In the genomic region with DNA sequence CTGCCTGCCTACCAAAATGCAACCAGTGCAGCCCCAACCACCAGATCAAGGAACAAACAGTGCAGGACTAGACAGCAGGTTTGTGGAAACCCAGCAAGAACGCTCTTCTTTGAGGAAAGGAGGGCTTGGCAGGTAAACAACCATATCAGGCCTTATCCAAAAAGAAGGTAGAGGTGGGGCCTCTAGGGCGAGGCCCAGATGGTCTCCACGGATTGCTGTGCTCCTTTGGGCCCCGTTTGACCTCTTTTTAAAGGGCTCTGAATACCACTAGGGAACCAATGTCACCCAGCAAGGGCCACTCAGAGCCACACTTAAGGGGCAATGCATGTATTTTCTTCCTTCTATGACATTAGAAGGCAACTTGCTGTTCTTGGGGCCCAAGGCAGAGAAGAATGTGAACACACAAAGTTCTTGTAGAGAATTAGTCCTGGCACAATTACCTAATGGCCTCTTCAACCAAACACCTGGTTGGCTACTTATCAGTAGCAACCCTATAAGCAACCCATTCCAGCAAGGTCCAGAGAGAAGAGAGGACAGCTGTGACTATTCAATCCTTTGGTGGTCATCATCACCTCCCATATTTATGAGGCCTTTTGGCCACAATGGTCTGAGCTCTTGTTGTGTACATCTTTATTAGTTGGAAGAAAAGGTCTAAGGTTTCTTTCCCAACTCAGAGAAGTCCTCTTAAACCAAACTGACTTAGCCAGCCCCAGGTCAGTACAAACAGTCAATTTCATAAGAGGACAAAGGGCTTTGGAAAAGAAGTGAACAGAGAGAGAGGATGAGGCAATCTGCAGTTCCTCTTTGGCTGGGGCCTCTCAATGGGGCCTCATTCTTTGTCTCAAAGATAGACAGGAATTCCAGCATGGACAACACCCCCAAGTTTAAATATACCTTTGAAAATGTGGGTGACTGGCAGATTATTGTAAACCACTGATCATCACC, we compare ENCODE assay signal across 1 cellular context.
TF ChIP-seq lines count a peak whose summit lies in the region.

No MANE protein-coding gene starts in this region.

TF ChIP-seq in HepG2, 621 proteins besides CTCF, POLR2A, EP300 and RAD21 (continued from another document and continues in another):
- TF ChIP-seq, protein P1, sequence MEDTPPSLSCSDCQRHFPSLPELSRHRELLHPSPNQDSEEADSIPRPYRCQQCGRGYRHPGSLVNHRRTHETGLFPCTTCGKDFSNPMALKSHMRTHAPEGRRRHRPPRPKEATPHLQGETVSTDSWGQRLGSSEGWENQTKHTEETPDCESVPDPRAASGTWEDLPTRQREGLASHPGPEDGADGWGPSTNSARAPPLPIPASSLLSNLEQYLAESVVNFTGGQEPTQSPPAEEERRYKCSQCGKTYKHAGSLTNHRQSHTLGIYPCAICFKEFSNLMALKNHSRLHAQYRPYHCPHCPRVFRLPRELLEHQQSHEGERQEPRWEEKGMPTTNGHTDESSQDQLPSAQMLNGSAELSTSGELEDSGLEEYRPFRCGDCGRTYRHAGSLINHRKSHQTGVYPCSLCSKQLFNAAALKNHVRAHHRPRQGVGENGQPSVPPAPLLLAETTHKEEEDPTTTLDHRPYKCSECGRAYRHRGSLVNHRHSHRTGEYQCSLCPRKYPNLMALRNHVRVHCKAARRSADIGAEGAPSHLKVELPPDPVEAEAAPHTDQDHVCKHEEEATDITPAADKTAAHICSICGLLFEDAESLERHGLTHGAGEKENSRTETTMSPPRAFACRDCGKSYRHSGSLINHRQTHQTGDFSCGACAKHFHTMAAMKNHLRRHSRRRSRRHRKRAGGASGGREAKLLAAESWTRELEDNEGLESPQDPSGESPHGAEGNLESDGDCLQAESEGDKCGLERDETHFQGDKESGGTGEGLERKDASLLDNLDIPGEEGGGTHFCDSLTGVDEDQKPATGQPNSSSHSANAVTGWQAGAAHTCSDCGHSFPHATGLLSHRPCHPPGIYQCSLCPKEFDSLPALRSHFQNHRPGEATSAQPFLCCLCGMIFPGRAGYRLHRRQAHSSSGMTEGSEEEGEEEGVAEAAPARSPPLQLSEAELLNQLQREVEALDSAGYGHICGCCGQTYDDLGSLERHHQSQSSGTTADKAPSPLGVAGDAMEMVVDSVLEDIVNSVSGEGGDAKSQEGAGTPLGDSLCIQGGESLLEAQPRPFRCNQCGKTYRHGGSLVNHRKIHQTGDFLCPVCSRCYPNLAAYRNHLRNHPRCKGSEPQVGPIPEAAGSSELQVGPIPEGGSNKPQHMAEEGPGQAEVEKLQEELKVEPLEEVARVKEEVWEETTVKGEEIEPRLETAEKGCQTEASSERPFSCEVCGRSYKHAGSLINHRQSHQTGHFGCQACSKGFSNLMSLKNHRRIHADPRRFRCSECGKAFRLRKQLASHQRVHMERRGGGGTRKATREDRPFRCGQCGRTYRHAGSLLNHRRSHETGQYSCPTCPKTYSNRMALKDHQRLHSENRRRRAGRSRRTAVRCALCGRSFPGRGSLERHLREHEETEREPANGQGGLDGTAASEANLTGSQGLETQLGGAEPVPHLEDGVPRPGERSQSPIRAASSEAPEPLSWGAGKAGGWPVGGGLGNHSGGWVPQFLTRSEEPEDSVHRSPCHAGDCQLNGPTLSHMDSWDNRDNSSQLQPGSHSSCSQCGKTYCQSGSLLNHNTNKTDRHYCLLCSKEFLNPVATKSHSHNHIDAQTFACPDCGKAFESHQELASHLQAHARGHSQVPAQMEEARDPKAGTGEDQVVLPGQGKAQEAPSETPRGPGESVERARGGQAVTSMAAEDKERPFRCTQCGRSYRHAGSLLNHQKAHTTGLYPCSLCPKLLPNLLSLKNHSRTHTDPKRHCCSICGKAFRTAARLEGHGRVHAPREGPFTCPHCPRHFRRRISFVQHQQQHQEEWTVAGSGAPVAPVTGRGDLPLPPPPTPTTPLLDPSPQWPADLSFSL (CRISPR knock-in tag; IDR thresholded peaks at IDR 0.05), result peak; percentile 67; the same call in 1 of the 2 replicates
- TF ChIP-seq, protein P2, sequence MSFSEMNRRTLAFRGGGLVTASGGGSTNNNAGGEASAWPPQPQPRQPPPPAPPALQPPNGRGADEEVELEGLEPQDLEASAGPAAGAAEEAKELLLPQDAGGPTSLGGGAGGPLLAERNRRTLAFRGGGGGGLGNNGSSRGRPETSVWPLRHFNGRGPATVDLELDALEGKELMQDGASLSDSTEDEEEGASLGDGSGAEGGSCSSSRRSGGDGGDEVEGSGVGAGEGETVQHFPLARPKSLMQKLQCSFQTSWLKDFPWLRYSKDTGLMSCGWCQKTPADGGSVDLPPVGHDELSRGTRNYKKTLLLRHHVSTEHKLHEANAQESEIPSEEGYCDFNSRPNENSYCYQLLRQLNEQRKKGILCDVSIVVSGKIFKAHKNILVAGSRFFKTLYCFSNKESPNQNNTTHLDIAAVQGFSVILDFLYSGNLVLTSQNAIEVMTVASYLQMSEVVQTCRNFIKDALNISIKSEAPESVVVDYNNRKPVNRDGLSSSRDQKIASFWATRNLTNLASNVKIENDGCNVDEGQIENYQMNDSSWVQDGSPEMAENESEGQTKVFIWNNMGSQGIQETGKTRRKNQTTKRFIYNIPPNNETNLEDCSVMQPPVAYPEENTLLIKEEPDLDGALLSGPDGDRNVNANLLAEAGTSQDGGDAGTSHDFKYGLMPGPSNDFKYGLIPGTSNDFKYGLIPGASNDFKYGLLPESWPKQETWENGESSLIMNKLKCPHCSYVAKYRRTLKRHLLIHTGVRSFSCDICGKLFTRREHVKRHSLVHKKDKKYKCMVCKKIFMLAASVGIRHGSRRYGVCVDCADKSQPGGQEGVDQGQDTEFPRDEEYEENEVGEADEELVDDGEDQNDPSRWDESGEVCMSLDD (CRISPR knock-in tag; IDR thresholded peaks at IDR 0.05; ENCODE audit: borderline replicate concordance), result peak; percentile 93; the same call in 1 of the 2 replicates
- peak; percentile 58; the same call in 1 of the 2 replicates for TF ChIP-seq ZNF709 (CRISPR knock-in tag; IDR thresholded peaks at IDR 0.05)
- peak; percentile 39; the same call in 1 of the 2 replicates for TF ChIP-seq REPIN1 (CRISPR knock-in tag; IDR thresholded peaks at IDR 0.05; ENCODE audit: borderline replicate concordance, low read depth)
- peak; percentile 39 for TF ChIP-seq TBL1XR1 (IDR thresholded peaks at IDR 0.05; ENCODE audit: borderline replicate concordance, low read length, partially characterized antibody)
- TF ChIP-seq HOXA9 (CRISPR knock-in tag; IDR thresholded peaks at IDR 0.05; ENCODE audit: borderline replicate concordance), result no peak
- TF ChIP-seq, protein P3, sequence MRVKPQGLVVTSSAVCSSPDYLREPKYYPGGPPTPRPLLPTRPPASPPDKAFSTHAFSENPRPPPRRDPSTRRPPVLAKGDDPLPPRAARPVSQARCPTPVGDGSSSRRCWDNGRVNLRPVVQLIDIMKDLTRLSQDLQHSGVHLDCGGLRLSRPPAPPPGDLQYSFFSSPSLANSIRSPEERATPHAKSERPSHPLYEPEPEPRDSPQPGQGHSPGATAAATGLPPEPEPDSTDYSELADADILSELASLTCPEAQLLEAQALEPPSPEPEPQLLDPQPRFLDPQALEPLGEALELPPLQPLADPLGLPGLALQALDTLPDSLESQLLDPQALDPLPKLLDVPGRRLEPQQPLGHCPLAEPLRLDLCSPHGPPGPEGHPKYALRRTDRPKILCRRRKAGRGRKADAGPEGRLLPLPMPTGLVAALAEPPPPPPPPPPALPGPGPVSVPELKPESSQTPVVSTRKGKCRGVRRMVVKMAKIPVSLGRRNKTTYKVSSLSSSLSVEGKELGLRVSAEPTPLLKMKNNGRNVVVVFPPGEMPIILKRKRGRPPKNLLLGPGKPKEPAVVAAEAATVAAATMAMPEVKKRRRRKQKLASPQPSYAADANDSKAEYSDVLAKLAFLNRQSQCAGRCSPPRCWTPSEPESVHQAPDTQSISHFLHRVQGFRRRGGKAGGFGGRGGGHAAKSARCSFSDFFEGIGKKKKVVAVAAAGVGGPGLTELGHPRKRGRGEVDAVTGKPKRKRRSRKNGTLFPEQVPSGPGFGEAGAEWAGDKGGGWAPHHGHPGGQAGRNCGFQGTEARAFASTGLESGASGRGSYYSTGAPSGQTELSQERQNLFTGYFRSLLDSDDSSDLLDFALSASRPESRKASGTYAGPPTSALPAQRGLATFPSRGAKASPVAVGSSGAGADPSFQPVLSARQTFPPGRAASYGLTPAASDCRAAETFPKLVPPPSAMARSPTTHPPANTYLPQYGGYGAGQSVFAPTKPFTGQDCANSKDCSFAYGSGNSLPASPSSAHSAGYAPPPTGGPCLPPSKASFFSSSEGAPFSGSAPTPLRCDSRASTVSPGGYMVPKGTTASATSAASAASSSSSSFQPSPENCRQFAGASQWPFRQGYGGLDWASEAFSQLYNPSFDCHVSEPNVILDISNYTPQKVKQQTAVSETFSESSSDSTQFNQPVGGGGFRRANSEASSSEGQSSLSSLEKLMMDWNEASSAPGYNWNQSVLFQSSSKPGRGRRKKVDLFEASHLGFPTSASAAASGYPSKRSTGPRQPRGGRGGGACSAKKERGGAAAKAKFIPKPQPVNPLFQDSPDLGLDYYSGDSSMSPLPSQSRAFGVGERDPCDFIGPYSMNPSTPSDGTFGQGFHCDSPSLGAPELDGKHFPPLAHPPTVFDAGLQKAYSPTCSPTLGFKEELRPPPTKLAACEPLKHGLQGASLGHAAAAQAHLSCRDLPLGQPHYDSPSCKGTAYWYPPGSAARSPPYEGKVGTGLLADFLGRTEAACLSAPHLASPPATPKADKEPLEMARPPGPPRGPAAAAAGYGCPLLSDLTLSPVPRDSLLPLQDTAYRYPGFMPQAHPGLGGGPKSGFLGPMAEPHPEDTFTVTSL (CRISPR knock-in tag; IDR thresholded peaks at IDR 0.05; ENCODE audit: borderline replicate concordance), result peak; percentile 93
- peak; percentile 66; the same call in 1 of the 2 replicates for TF ChIP-seq TARDBP (CRISPR knock-in tag; IDR thresholded peaks at IDR 0.05)
- peak; percentile 50; the same call in 1 of the 2 replicates for TF ChIP-seq ZFP90 (CRISPR knock-in tag; IDR thresholded peaks at IDR 0.05; ENCODE audit: borderline replicate concordance)
- TF ChIP-seq PPARG (CRISPR knock-in tag; conservative IDR thresholded peaks at IDR 0.05), result peak; percentile 71; the same call in 1 of the 2 replicates
- TF ChIP-seq CBX1 (IDR thresholded peaks at IDR 0.05; ENCODE audit: low read depth), result peak; percentile 37
- TF ChIP-seq, protein P4, sequence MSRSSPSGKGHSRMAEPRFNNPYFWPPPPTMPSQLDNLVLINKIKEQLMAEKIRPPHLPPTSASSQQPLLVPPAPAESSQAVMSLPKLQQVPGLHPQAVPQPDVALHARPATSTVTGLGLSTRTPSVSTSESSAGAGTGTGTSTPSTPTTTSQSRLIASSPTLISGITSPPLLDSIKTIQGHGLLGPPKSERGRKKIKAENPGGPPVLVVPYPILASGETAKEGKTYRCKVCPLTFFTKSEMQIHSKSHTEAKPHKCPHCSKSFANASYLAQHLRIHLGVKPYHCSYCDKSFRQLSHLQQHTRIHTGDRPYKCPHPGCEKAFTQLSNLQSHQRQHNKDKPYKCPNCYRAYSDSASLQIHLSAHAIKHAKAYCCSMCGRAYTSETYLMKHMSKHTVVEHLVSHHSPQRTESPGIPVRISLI (CRISPR knock-in tag; IDR thresholded peaks at IDR 0.05; ENCODE audit: borderline replicate concordance), result peak; percentile 75; the same call in 1 of the 2 replicates
- TF ChIP-seq, protein P5, sequence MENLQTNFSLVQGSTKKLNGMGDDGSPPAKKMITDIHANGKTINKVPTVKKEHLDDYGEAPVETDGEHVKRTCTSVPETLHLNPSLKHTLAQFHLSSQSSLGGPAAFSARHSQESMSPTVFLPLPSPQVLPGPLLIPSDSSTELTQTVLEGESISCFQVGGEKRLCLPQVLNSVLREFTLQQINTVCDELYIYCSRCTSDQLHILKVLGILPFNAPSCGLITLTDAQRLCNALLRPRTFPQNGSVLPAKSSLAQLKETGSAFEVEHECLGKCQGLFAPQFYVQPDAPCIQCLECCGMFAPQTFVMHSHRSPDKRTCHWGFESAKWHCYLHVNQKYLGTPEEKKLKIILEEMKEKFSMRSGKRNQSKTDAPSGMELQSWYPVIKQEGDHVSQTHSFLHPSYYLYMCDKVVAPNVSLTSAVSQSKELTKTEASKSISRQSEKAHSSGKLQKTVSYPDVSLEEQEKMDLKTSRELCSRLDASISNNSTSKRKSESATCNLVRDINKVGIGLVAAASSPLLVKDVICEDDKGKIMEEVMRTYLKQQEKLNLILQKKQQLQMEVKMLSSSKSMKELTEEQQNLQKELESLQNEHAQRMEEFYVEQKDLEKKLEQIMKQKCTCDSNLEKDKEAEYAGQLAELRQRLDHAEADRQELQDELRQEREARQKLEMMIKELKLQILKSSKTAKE (CRISPR knock-in tag; IDR thresholded peaks at IDR 0.05; ENCODE audit: borderline replicate concordance), result no peak
- TF ChIP-seq, protein P6, sequence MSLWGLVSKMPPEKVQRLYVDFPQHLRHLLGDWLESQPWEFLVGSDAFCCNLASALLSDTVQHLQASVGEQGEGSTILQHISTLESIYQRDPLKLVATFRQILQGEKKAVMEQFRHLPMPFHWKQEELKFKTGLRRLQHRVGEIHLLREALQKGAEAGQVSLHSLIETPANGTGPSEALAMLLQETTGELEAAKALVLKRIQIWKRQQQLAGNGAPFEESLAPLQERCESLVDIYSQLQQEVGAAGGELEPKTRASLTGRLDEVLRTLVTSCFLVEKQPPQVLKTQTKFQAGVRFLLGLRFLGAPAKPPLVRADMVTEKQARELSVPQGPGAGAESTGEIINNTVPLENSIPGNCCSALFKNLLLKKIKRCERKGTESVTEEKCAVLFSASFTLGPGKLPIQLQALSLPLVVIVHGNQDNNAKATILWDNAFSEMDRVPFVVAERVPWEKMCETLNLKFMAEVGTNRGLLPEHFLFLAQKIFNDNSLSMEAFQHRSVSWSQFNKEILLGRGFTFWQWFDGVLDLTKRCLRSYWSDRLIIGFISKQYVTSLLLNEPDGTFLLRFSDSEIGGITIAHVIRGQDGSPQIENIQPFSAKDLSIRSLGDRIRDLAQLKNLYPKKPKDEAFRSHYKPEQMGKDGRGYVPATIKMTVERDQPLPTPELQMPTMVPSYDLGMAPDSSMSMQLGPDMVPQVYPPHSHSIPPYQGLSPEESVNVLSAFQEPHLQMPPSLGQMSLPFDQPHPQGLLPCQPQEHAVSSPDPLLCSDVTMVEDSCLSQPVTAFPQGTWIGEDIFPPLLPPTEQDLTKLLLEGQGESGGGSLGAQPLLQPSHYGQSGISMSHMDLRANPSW (CRISPR knock-in tag; IDR thresholded peaks at IDR 0.05; ENCODE audit: borderline replicate concordance), result 0 out of 2 replicates have a peak, but pooled peaks have one; percentile 15
- TF ChIP-seq HOXD1 (CRISPR knock-in tag; IDR thresholded peaks at IDR 0.05), result 0 out of 2 replicates have a peak, but pooled peaks have one; percentile 52
- peak; percentile 93 for TF ChIP-seq HNF4A (CRISPR knock-in tag; IDR thresholded peaks at IDR 0.05)
- peak; percentile 65 for TF ChIP-seq NFIC (IDR thresholded peaks at IDR 0.05; ENCODE audit: low read length)
- TF ChIP-seq ZEB1 (IDR thresholded peaks at IDR 0.05; ENCODE audit: insufficient replicate concordance, low read depth), result peak; percentile 67
- 0 out of 2 replicates have a peak, but pooled peaks have one; percentile 26 for TF ChIP-seq HOXA5 (CRISPR knock-in tag; IDR thresholded peaks at IDR 0.05)
- 0 out of 2 replicates have a peak, but pooled peaks have one; percentile 29 for TF ChIP-seq MEIS2 (CRISPR knock-in tag; IDR thresholded peaks at IDR 0.05)
- TF ChIP-seq, protein P7, sequence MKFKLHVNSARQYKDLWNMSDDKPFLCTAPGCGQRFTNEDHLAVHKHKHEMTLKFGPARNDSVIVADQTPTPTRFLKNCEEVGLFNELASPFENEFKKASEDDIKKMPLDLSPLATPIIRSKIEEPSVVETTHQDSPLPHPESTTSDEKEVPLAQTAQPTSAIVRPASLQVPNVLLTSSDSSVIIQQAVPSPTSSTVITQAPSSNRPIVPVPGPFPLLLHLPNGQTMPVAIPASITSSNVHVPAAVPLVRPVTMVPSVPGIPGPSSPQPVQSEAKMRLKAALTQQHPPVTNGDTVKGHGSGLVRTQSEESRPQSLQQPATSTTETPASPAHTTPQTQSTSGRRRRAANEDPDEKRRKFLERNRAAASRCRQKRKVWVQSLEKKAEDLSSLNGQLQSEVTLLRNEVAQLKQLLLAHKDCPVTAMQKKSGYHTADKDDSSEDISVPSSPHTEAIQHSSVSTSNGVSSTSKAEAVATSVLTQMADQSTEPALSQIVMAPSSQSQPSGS (CRISPR knock-in tag; IDR thresholded peaks at IDR 0.05), result peak; percentile 70; the same call in 1 of the 2 replicates
